Comparison of ENCODE assay signal across 1 cellular context in the genomic region with DNA sequence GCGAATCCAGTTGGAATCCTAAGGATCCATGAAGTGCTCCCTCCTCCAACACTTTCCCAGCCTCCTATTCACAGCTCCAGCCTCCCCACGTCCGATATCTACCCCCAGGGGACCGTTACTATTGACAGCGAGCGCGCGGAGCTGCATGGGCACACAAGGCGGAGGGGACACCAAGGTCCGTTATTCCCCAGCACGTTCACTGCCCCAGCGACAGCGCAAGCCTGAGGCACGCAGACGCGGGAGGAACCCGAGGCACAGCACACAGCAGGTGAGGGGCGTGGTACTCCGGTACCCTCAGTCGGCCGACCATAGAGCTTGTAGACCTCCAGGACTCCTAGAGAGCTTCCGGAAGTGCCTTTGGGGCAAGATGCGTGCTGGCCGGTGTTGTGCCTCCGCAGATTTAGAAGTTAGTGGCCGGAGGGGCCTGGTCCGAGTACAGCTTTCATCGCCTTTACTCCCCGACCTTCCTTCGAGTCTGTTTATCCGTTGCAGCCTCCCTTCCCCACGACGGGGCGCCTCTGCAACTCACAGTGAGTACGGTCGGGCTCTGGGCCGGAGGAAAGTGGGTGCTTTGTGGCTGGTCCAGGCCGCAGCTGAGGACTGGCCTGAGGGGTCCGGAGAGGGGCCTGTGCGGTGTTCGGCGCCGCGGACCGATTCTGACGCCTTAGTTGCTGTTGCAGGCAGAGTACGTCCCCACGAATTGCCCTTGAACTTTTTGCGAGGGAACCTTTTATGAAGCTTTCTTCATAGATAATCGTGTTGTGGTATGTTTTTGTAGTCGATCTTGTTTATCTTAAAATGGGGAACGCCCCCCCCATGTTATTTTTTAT.
TF ChIP-seq lines count a peak whose summit lies in the region.

Gene ZKSCAN8, plus strand, starts transcription at position 384 of the 830 bp plus-strand sequence. CDS start 6,525 bp downstream, outside the sequence.

TF ChIP-seq in HepG2, 621 proteins besides CTCF, POLR2A, EP300 and RAD21 (continued from another document):
- TF ChIP-seq HMGXB4 (CRISPR knock-in tag; IDR thresholded peaks at IDR 0.05; ENCODE audit: borderline replicate concordance in 1 of 2, low read depth in 1 of 2) (peak; percentile 98 to 99), SMAD3 (CRISPR knock-in tag; IDR thresholded peaks at IDR 0.05) (peak; percentile 95), ZBTB20 (CRISPR knock-in tag; IDR thresholded peaks at IDR 0.05; ENCODE audit: borderline replicate concordance, low read depth) (peak; percentile 92; the same call in 1 of the 2 replicates), POGZ (CRISPR knock-in tag; IDR thresholded peaks at IDR 0.05) (peak; percentile 96), SMARCE1 (IDR thresholded peaks at IDR 0.05; ENCODE audit: borderline replicate concordance) (no peak), MTA1 (CRISPR knock-in tag; IDR thresholded peaks at IDR 0.05; ENCODE audit: borderline replicate concordance) (peak; percentile 94; the same call in 1 of the 2 replicates), ZBTB7B (CRISPR knock-in tag; IDR thresholded peaks at IDR 0.05) (peak; percentile 89; the same call in 1 of the 2 replicates), SOX5 (CRISPR knock-in tag; IDR thresholded peaks at IDR 0.05; ENCODE audit: borderline replicate concordance) (peak; percentile 71), GTF3A (CRISPR knock-in tag; conservative IDR thresholded peaks at IDR 0.05) (peak; percentile 98), CBFB (CRISPR knock-in tag; IDR thresholded peaks at IDR 0.05) (peak; percentile 70; the same call in 1 of the 2 replicates), ZFP36 (IDR thresholded peaks at IDR 0.05; ENCODE audit: borderline replicate concordance, low read depth, low read length, partially characterized antibody) (no peak), ZNF138 (CRISPR knock-in tag; IDR thresholded peaks at IDR 0.05; ENCODE audit: low read depth) (peak; percentile 73; the same call in 1 of the 2 replicates), ZNF180 (CRISPR knock-in tag; IDR thresholded peaks at IDR 0.05; ENCODE audit: borderline replicate concordance, low read depth) (0 out of 2 replicates have a peak, but pooled peaks have one; percentile 20), RBM39 (IDR thresholded peaks at IDR 0.05; ENCODE audit: low read depth, low read length, poor library complexity, severe bottlenecking) (peak; percentile 95), NFE2 (CRISPR knock-in tag; IDR thresholded peaks at IDR 0.05) (no peak), ZNF235 (CRISPR knock-in tag; IDR thresholded peaks at IDR 0.05; ENCODE audit: borderline replicate concordance) (peak; percentile 74; the same call in 1 of the 2 replicates), ZNF3 (CRISPR knock-in tag; IDR thresholded peaks at IDR 0.05) (no peak), ELF4 (CRISPR knock-in tag; IDR thresholded peaks at IDR 0.05; ENCODE audit: borderline replicate concordance) (peak; percentile 79), FOSL1 (CRISPR knock-in tag; IDR thresholded peaks at IDR 0.05; ENCODE audit: borderline replicate concordance) (0 out of 2 replicates have a peak, but pooled peaks have one; percentile 9), SIN3B (IDR thresholded peaks at IDR 0.05; ENCODE audit: low read length) (peak; percentile 85), ZNF737 (CRISPR knock-in tag; IDR thresholded peaks at IDR 0.05; ENCODE audit: borderline replicate concordance) (no peak; the same call in 1 of the 2 replicates), ZNF557 (CRISPR knock-in tag; IDR thresholded peaks at IDR 0.05) (peak; percentile 45), HIC2 (CRISPR knock-in tag; IDR thresholded peaks at IDR 0.05; ENCODE audit: low read depth) (peak; percentile 80), ZSCAN25 (CRISPR knock-in tag; IDR thresholded peaks at IDR 0.05) (peak; percentile 88), SYNCRIP (IDR thresholded peaks at IDR 0.05; ENCODE audit: insufficient read depth, low read depth, low read length) (no peak), KDM6A (CRISPR knock-in tag; IDR thresholded peaks at IDR 0.05; ENCODE audit: low read depth) (no peak), CBX5 (CRISPR knock-in tag; IDR thresholded peaks at IDR 0.05; ENCODE audit: borderline replicate concordance) (peak; percentile 90; the same call in 1 of the 2 replicates), ZNF879 (CRISPR knock-in tag; IDR thresholded peaks at IDR 0.05) (peak; percentile 71; the same call in 1 of the 2 replicates), ZNF775 (CRISPR knock-in tag; IDR thresholded peaks at IDR 0.05; ENCODE audit: borderline replicate concordance) (peak; percentile 94), KAT8 (CRISPR knock-in tag; IDR thresholded peaks at IDR 0.05) (peak; percentile 99), ZNF761 (CRISPR knock-in tag; conservative IDR thresholded peaks at IDR 0.05) (peak; percentile 98), YY1 (IDR thresholded peaks at IDR 0.05; ENCODE audit: insufficient read depth, insufficient replicate concordance, low read depth, low read length) (peak; percentile 83), XRCC5 (optimal IDR thresholded peaks at IDR 0.05; ENCODE audit: low read length) (peak; percentile 97), FOXC1 (CRISPR knock-in tag; IDR thresholded peaks at IDR 0.05; ENCODE audit: borderline replicate concordance) (peak; percentile 99), REL (CRISPR knock-in tag; conservative IDR thresholded peaks at IDR 0.05) (peak; percentile 89), ZNF572 (CRISPR knock-in tag; IDR thresholded peaks at IDR 0.05) (peak; percentile 79), ZSCAN31 (CRISPR knock-in tag; IDR thresholded peaks at IDR 0.05; ENCODE audit: low read depth) (peak; percentile 92), DPF2 (CRISPR knock-in tag; IDR thresholded peaks at IDR 0.05; ENCODE audit: borderline replicate concordance, low read depth) (0 out of 2 replicates have a peak, but pooled peaks have one; percentile 21)
- TF ChIP-seq, protein P1, sequence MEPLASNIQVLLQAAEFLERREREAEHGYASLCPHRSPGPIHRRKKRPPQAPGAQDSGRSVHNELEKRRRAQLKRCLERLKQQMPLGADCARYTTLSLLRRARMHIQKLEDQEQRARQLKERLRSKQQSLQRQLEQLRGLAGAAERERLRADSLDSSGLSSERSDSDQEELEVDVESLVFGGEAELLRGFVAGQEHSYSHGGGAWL (CRISPR knock-in tag; IDR thresholded peaks at IDR 0.05), result peak; percentile 93
- TF ChIP-seq, protein P2, sequence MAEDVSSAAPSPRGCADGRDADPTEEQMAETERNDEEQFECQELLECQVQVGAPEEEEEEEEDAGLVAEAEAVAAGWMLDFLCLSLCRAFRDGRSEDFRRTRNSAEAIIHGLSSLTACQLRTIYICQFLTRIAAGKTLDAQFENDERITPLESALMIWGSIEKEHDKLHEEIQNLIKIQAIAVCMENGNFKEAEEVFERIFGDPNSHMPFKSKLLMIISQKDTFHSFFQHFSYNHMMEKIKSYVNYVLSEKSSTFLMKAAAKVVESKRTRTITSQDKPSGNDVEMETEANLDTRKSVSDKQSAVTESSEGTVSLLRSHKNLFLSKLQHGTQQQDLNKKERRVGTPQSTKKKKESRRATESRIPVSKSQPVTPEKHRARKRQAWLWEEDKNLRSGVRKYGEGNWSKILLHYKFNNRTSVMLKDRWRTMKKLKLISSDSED (CRISPR knock-in tag; IDR thresholded peaks at IDR 0.05), result no peak
